Comparison of ENCODE assay signal across 27 cellular contexts in the genomic region with DNA sequence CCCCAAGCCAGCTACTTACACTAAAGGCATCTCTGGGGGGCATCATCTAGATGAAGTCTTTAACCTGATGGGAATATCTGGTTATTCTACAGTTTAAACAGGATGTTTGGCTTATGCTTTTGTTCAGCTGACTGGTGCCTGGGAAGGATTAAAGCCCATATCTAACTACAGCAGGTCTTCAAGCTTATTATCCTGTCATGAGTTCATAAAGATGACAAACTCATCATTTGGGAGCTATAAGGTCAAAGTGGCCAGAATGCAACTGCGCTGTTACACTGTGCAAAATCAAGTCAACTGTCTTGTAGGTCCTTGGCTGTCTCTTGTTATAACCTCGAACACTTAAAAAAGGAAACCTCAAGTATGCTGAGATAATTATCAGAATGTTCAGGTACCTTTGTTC. TPM values are rescaled to one million over a fixed set of nuclear protein-coding genes. Genes with fewer than 3 reads are reported as not detected.
"Had no signal": no experiment of that assay in that cellular context is flagged by ENCODE, and none has a peak within 500 bp of the region (broad histone marks: within the 10 kb centered on the region; RNA-seq: fewer than 3 reads in every experiment).

No MANE protein-coding gene starts in this region.

- FAIRE-seq: TTC549 had no signal

- H3K9me3 ChIP-seq: breast epithelium, MG63 had no signal

- H3K4me1 Mint-ChIP-seq: activated CD8-positive, alpha-beta memory T cell treated with anti-CD3 and anti-CD28 coated beads, Interleukin-2, amount 10 ng/mL, durations not matched to agents 7 days and 5 days; activated naive CD4-positive, alpha-beta T cell treated with anti-CD3 and anti-CD28 coated beads, Interleukin-2, amount 50 U/mL, for 24 hours had no signal

- H3K27me3 Mint-ChIP-seq: activated CD8-positive, alpha-beta memory T cell treated with anti-CD3 and anti-CD28 coated beads, Interleukin-2, amount 10 ng/mL, durations not matched to agents 7 days and 5 days; activated naive CD4-positive, alpha-beta T cell treated with anti-CD3 and anti-CD28 coated beads, Interleukin-2, amount 50 U/mL, for 24 hours; activated T-cell treated with anti-CD3 and anti-CD28 coated beads, Interleukin-2, amount 50 U/mL, for 24 hours; T-helper 17 cell had no signal

- H3K4me3 Mint-ChIP-seq: activated CD8-positive, alpha-beta memory T cell treated with anti-CD3 and anti-CD28 coated beads, Interleukin-2, amount 10 ng/mL, durations not matched to agents 7 days and 5 days; activated naive CD4-positive, alpha-beta T cell treated with anti-CD3 and anti-CD28 coated beads, Interleukin-2, amount 50 U/mL, for 24 hours; activated T-cell treated with anti-CD3 and anti-CD28 coated beads, Interleukin-2, amount 50 U/mL, for 24 hours; activated T-helper 1 cell treated with anti-CD3 and anti-CD28 coated beads, Interleukin-12 subunit alpha, Interleukin-12 subunit beta, Interleukin-2, Interleukin-4 antibody, amounts not matched to agents 30 ng/mL and 10 ng/mL and 1 ng/mL, durations not matched to agents 14 hours and 24 hours and 36 hours; T-helper 17 cell had no signal

- H3K9me3 Mint-ChIP-seq: activated naive CD4-positive, alpha-beta T cell treated with anti-CD3 and anti-CD28 coated beads, Interleukin-2, amount 50 U/mL, for 24 hours; activated T-cell treated with anti-CD3 and anti-CD28 coated beads, Interleukin-2, amount 50 U/mL, for 24 hours; activated T-helper 1 cell treated with anti-CD3 and anti-CD28 coated beads, Interleukin-12 subunit alpha, Interleukin-12 subunit beta, Interleukin-2, Interleukin-4 antibody, amounts not matched to agents 30 ng/mL and 10 ng/mL and 1 ng/mL, durations not matched to agents 14 hours and 24 hours and 36 hours had no signal

- H3K27me3 ChIP-seq: breast epithelium, MG63 had no signal

- H3K4me3 ChIP-seq: breast epithelium, coronary artery, MG63 had no signal

- H3K27ac Mint-ChIP-seq: activated CD8-positive, alpha-beta memory T cell treated with anti-CD3 and anti-CD28 coated beads, Interleukin-2, amount 10 ng/mL, durations not matched to agents 7 days and 5 days; activated naive CD4-positive, alpha-beta T cell treated with anti-CD3 and anti-CD28 coated beads, Interleukin-2, amount 50 U/mL, for 24 hours; activated T-cell treated with anti-CD3 and anti-CD28 coated beads, Interleukin-2, amount 50 U/mL, for 24 hours; activated T-helper 1 cell treated with anti-CD3 and anti-CD28 coated beads, Interleukin-12 subunit alpha, Interleukin-12 subunit beta, Interleukin-2, Interleukin-4 antibody, amounts not matched to agents 30 ng/mL and 10 ng/mL and 1 ng/mL, durations not matched to agents 14 hours and 24 hours and 36 hours; T-helper 17 cell had no signal

- DNase-seq: activated CD4-positive, CD25-positive, alpha-beta regulatory T cell; activated CD8-positive, alpha-beta memory T cell treated with anti-CD3 and anti-CD28 coated beads, Interleukin-2, amount 10 ng/mL, durations not matched to agents 7 days and 5 days; activated effector memory CD4-positive, alpha-beta T cell treated with Interleukin-2 at 50 U/mL for 16 hours; activated naive CD4-positive, alpha-beta T cell; activated T-cell treated with anti-CD3 and anti-CD28 coated beads, Interleukin-2, amount 50 U/mL, for 24 hours; aorta; central memory CD4-positive, alpha-beta T cell; Kasumi-1; MG63; MV-4-11; NCI-H1092 treated with DMSO at 0.1 percent for 48 hours; NCI-H1417 treated with DMSO at 0.1 percent for 48 hours; NCI-H187; NCI-H2081; NCI-H510A treated with DMSO at 0.1 percent for 48 hours; NCI-H69; NK-92 treated with Interleukin-12 subunit alpha and Interleukin-12 subunit beta, amount 100 ng/mL, for 24 hours; SIG-M5; T-helper 17 cell; T-helper 9 cell had no signal

- H3K36me3 ChIP-seq: breast epithelium had no signal

- H3K4me1 ChIP-seq: breast epithelium had no signal

- H3K27ac ChIP-seq: breast epithelium, coronary artery had no signal

RNA-seq across cellular contexts. Expression of a gene that starts 36.4 kb away (rescaled TPM):
- total RNA-seq: activated CD8-positive, alpha-beta memory T cell treated with anti-CD3 and anti-CD28 coated beads, Interleukin-2, amount 10 ng/mL, durations not matched to agents 7 days and 5 days; aorta; breast epithelium; chondrocyte; RPMI7951; T-helper 17 cell had no signal
